In the genomic region with DNA sequence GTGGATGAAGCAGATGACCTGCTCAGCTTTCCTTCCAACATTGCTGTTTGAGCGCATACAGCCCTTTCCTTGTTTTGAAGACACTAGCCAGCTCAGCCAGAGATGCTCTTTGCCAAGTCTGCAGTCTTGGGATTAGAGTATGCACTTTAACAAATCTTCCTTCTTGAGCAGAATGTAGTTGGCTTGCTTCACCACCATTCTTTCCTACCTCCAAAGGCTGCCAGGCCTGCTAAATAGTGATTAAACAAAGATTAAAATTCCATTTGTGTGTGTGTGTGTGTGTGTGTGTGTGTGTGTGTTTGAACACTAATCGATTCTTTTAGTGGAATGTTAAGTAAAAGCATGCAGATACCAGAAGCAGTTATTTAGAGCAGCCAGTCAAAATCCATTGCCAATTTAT, we compare ENCODE assay signal across 13 cellular contexts.
A peak's percentile ranks its signal among the peaks of the same experiment; 100 is the strongest.
DNase-seq lines count a peak whose midpoint lies in the region; ATAC-seq and TF ChIP-seq lines count a peak whose summit lies in the region.
"Had no signal": no experiment of that assay in that cellular context is flagged by ENCODE, and none has a peak within 500 bp of the region (broad histone marks: within the 10 kb centered on the region; RNA-seq: fewer than 3 reads in every experiment).

No MANE protein-coding gene starts in this region.

- H2AFZ ChIP-seq in fibroblast of lung (ENCODE audit: low read length), result no peak overlapping the region

- peak; percentile 22 for DNase-seq in NCI-H82 (lab: John Stamatoyannopoulos, UW)
- no peak for DNase-seq in NCI-H82 treated with DMSO at 0.1 percent for 48 hours (lab: John Stamatoyannopoulos, UW; ENCODE audit: unreplicated experiment)
- peak; percentile 53 to 91 for DNase-seq in fibroblast of lung (ENCODE audit: low read depth in 2 of 2)
- DNase-seq in mucosa of gallbladder (ENCODE audit: low spot score), result peak; percentile 74
- DNase-seq in vagina (ENCODE audit: extremely low spot score in 2 of 2), result peak in 1 of 2 donors; percentile 62
- DNase-seq: 8988T; activated naive CD4-positive, alpha-beta T cell treated with Interleukin-2 at 50 U/mL for 16 hours; stimulated activated naive CD4-positive, alpha-beta T cell; WERI-Rb-1 had no signal

- no peak for ATAC-seq in GM18498 (IDR thresholded peaks at IDR 0.05; ENCODE audit: unreplicated experiment)
- no peak for ATAC-seq in HG03378 (IDR thresholded peaks at IDR 0.05; ENCODE audit: unreplicated experiment)
- no peak for ATAC-seq in GM18870 (IDR thresholded peaks at IDR 0.05; ENCODE audit: unreplicated experiment)

- no peak overlapping the region for H3K27ac ChIP-seq in fibroblast of lung (ENCODE audit: insufficient read depth, low read length)
- H3K27ac ChIP-seq in vagina, result peak overlapping the region; percentile 18
- H3K27ac ChIP-seq: HL-60, WERI-Rb-1 had no signal

- H3K27me3 ChIP-seq in fibroblast of lung (ENCODE audit: control insufficient read depth, insufficient read depth, low read length) (no peaks in the 10 kb centered on the region), vagina (no peaks in the 10 kb centered on the region)

- H3K9me3 ChIP-seq in fibroblast of lung (ENCODE audit: control insufficient read depth, insufficient read depth, low read depth, low read length) (no peaks in the 10 kb centered on the region), vagina (no peaks in the 10 kb centered on the region)

- no peaks in the 10 kb centered on the region for H3K79me2 ChIP-seq in fibroblast of lung (ENCODE audit: control insufficient read depth, insufficient read depth, low read length)

- TF ChIP-seq POLR2A in vagina (IDR thresholded peaks at IDR 0.05), result no peak

- no peaks in the 10 kb centered on the region for H4K20me1 ChIP-seq in fibroblast of lung (ENCODE audit: control insufficient read depth, extremely low read depth, insufficient read depth, low read length)

- no peaks in the 10 kb centered on the region for H3K36me3 ChIP-seq in fibroblast of lung (ENCODE audit: control insufficient read depth, insufficient read depth, low read length)
- H3K36me3 ChIP-seq in vagina, result no peaks in the 10 kb centered on the region
- H3K36me3 ChIP-seq: WERI-Rb-1 had no signal

- TF ChIP-seq CTCF in fibroblast of lung (conservative IDR thresholded peaks at IDR 0.05 in 1 of 2, IDR thresholded peaks at IDR 0.05 in 1 of 2; ENCODE audit: low read depth in 1 of 2, low read length in 2 of 2) (no peak), vagina (IDR thresholded peaks at IDR 0.05) (no peak)

- no peak overlapping the region for H3K4me3 ChIP-seq in fibroblast of lung (replicated peaks in 1 of 4; ENCODE audit: control extremely low read depth in 1 of 4, insufficient read depth in 1 of 4, low read depth in 3 of 4, low read length in 4 of 4)
- no peak overlapping the region for H3K4me3 ChIP-seq in vagina

- peaks cover 20% of the 10 kb centered on the region for H3K4me1 ChIP-seq in fibroblast of lung (ENCODE audit: control insufficient read depth, extremely low read depth, insufficient read depth, low read length)
- peaks cover 23% of the 10 kb centered on the region for H3K4me1 ChIP-seq in vagina

- intact Hi-C loops in vagina (cut with DNase I), result no loop called here

- H3K4me2 ChIP-seq in fibroblast of lung (ENCODE audit: extremely low read depth, insufficient read depth, low read length), result peak overlapping the region; percentile 40

- H3K9ac ChIP-seq in fibroblast of lung (ENCODE audit: insufficient read depth, low read length), result no peak overlapping the region
